ENCODE assay signal across 1 cellular context in the genomic region with DNA sequence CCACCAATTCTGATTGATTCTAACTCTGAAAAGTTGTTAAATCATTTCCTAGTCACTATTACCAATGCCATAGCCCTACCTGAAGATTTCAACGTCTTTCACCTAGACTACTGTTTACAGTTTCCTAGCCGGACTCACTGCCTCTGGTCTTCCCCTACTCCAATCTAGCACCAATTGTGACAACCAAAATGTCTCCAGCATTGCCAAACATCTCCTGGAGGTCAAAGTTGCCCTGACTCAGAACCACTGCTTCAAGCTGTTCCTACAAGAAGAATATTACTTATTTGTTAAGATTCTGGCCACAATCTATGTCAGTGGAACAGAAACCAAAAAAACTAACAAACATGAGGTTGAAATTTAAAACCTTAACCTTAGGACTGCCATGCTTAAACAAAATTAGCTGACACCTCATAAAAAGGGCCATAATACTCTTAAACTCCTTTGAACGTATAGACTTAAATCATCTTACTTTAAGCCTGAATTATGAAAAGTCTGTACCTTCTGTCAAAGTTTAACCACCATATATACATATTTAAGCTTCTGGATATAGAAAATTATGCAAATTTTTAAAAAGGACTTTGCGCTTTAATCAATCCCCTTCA.
TF ChIP-seq lines count a peak whose summit lies in the region.

No MANE protein-coding gene starts in this region.

TF ChIP-seq in GM23338, 12 proteins besides CTCF, POLR2A, EP300 and RAD21 (continued from another document):
- TF ChIP-seq, protein P1, sequence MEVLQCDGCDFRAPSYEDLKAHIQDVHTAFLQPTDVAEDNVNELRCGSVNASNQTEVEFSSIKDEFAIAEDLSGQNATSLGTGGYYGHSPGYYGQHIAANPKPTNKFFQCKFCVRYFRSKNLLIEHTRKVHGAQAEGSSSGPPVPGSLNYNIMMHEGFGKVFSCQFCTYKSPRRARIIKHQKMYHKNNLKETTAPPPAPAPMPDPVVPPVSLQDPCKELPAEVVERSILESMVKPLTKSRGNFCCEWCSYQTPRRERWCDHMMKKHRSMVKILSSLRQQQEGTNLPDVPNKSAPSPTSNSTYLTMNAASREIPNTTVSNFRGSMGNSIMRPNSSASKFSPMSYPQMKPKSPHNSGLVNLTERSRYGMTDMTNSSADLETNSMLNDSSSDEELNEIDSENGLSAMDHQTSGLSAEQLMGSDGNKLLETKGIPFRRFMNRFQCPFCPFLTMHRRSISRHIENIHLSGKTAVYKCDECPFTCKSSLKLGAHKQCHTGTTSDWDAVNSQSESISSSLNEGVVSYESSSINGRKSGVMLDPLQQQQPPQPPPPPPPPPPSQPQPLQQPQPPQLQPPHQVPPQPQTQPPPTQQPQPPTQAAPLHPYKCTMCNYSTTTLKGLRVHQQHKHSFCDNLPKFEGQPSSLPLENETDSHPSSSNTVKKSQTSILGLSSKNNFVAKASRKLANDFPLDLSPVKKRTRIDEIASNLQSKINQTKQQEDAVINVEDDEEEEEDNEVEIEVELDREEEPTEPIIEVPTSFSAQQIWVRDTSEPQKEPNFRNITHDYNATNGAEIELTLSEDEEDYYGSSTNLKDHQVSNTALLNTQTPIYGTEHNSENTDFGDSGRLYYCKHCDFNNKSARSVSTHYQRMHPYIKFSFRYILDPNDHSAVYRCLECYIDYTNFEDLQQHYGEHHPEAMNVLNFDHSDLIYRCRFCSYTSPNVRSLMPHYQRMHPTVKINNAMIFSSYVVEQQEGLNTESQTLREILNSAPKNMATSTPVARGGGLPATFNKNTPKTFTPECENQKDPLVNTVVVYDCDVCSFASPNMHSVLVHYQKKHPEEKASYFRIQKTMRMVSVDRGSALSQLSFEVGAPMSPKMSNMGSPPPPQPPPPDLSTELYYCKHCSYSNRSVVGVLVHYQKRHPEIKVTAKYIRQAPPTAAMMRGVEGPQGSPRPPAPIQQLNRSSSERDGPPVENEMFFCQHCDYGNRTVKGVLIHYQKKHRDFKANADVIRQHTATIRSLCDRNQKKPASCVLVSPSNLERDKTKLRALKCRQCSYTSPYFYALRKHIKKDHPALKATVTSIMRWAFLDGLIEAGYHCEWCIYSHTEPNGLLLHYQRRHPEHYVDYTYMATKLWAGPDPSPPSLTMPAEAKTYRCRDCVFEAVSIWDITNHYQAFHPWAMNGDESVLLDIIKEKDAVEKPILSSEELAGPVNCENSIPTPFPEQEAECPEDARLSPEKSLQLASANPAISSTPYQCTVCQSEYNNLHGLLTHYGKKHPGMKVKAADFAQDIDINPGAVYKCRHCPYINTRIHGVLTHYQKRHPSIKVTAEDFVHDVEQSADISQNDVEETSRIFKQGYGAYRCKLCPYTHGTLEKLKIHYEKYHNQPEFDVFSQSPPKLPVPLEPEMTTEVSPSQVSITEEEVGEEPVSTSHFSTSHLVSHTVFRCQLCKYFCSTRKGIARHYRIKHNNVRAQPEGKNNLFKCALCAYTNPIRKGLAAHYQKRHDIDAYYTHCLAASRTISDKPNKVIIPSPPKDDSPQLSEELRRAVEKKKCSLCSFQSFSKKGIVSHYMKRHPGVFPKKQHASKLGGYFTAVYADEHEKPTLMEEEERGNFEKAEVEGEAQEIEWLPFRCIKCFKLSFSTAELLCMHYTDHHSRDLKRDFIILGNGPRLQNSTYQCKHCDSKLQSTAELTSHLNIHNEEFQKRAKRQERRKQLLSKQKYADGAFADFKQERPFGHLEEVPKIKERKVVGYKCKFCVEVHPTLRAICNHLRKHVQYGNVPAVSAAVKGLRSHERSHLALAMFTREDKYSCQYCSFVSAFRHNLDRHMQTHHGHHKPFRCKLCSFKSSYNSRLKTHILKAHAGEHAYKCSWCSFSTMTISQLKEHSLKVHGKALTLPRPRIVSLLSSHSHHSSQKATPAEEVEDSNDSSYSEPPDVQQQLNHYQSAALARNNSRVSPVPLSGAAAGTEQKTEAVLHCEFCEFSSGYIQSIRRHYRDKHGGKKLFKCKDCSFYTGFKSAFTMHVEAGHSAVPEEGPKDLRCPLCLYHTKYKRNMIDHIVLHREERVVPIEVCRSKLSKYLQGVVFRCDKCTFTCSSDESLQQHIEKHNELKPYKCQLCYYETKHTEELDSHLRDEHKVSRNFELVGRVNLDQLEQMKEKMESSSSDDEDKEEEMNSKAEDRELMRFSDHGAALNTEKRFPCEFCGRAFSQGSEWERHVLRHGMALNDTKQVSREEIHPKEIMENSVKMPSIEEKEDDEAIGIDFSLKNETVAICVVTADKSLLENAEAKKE (CRISPR knock-in tag; IDR thresholded peaks at IDR 0.05): no peak
- TF ChIP-seq CREB1 (CRISPR knock-in tag; IDR thresholded peaks at IDR 0.05; ENCODE audit: low read depth) (no peak), POLR2AphosphoS5 (IDR thresholded peaks at IDR 0.05; ENCODE audit: low read depth) (no peak), EZH2 (IDR thresholded peaks at IDR 0.05; ENCODE audit: low read depth, unreplicated experiment) (no peak)
